24 cellular contexts compared by ENCODE assay signal in genomic region chr10:106285199-106285598, GRCh38.
DNase-seq lines count a peak whose midpoint lies in the region; ATAC-seq and TF ChIP-seq lines count a peak whose summit lies in the region.
"Had no signal": no experiment of that assay in that cellular context is flagged by ENCODE, and none has a peak within 500 bp of the region (broad histone marks: within the 10 kb centered on the region; RNA-seq: fewer than 3 reads in every experiment).

No MANE protein-coding gene starts in this region.

- WGBS in mesenchymal stem cell: 33% methylated on average over 3 of the region's 3 CpGs

- no peak overlapping the region for H2AK5ac ChIP-seq in mesenchymal stem cell (ENCODE audit: low read length, severe bottlenecking)

- no peak overlapping the region for H4K8ac ChIP-seq in mesenchymal stem cell (ENCODE audit: low read length)

- no peak overlapping the region for H3K27ac ChIP-seq in brain microvascular endothelial cell
- no peak overlapping the region for H3K27ac ChIP-seq in mesenchymal stem cell (ENCODE audit: low read length, poor library complexity, severe bottlenecking)
- no peak overlapping the region for H3K27ac ChIP-seq in tibial artery
- H3K27ac ChIP-seq: BLaER1, KMS-11, prostate gland, WERI-Rb-1 had no signal

- ATAC-seq in GM21825 (IDR thresholded peaks at IDR 0.05; ENCODE audit: unreplicated experiment): no peak
- ATAC-seq: activated T-helper 17 cell treated with anti-CD3 and anti-CD28 coated beads, Interleukin-2, amount 50 U/mL, for 72 hours; HCT116; left ventricle myocardium superior had no signal

- no peak for TF ChIP-seq CTCF in brain microvascular endothelial cell (IDR thresholded peaks at IDR 0.05; ENCODE audit: low read depth, low read length, missing control alignments)
- no peak for TF ChIP-seq CTCF in tibial artery (IDR thresholded peaks at IDR 0.05)

- no peak overlapping the region for H2BK12ac ChIP-seq in mesenchymal stem cell (ENCODE audit: low read length in 2 of 2)

- no peak overlapping the region for H2AFZ ChIP-seq in mesenchymal stem cell (ENCODE audit: low read depth, low read length)

- H3K36me3 ChIP-seq in brain microvascular endothelial cell (replicated peaks) (no peaks in the 10 kb centered on the region), mesenchymal stem cell (ENCODE audit: control insufficient read depth in 1 of 2, insufficient read depth in 2 of 2, low read depth in 1 of 2, low read length in 2 of 2) (no peaks in the 10 kb centered on the region), tibial artery (no peaks in the 10 kb centered on the region)
- H3K36me3 ChIP-seq: BLaER1, prostate gland, WERI-Rb-1 had no signal

- peak; percentile 5 for DNase-seq in A172 (ENCODE audit: low spot score)
- DNase-seq in HCEC 1CT: peak; percentile 23
- peak; percentile 11 for DNase-seq in brain microvascular endothelial cell
- peak; percentile 4 for DNase-seq in mesenchymal stem cell
- DNase-seq in tibial artery: no peak
- no peak for DNase-seq in DMS79 treated with DMSO at 0.1 percent for 48 hours (lab: John Stamatoyannopoulos, UW)
- DNase-seq in kidney tubule cell (ENCODE audit: low spot score): no peak
- DNase-seq: 8988T; activated CD8-positive, alpha-beta memory T cell treated with anti-CD3 and anti-CD28 coated beads, Interleukin-2, amount 50 U/mL, for 4 hours; activated naive CD8-positive, alpha-beta T cell treated with anti-CD3 and anti-CD28 coated beads, Interleukin-2, amount 10 ng/mL, durations not matched to agents 7 days and 5 days; Calu3; foreskin melanocyte; immature natural killer cell; left ventricle myocardium superior; NCI-H1694; stimulated activated naive CD4-positive, alpha-beta T cell treated with Interleukin-2 at 50 U/mL for 16 hours; WERI-Rb-1 had no signal

- no peak overlapping the region for H2BK120ac ChIP-seq in mesenchymal stem cell (ENCODE audit: low read depth, low read length)

- no peaks in the 10 kb centered on the region for H3K79me1 ChIP-seq in mesenchymal stem cell (replicated peaks; ENCODE audit: low read length, poor library complexity, severe bottlenecking)

- H3K9me3 ChIP-seq in mesenchymal stem cell (ENCODE audit: control insufficient read depth, low read length): no peaks in the 10 kb centered on the region
- H3K9me3 ChIP-seq in tibial artery: no peaks in the 10 kb centered on the region
- H3K9me3 ChIP-seq: prostate gland had no signal

- H3K4ac ChIP-seq in mesenchymal stem cell (ENCODE audit: low read depth in 1 of 2, low read length in 2 of 2): no peak overlapping the region

- intact Hi-C loops in tibial artery (cut with DNase I; ENCODE audit: low total_unique reads): no loop called here

- H3K14ac ChIP-seq in mesenchymal stem cell (ENCODE audit: low read length in 2 of 2): no peak overlapping the region

- H3K27me3 ChIP-seq in brain microvascular endothelial cell (replicated peaks) (no peaks in the 10 kb centered on the region), mesenchymal stem cell (ENCODE audit: control insufficient read depth in 1 of 2, insufficient read depth in 1 of 2, low read length in 2 of 2) (no peaks in the 10 kb centered on the region), tibial artery (no peaks in the 10 kb centered on the region)
- H3K27me3 ChIP-seq: BLaER1 had no signal

- H3K4me2 ChIP-seq in mesenchymal stem cell (ENCODE audit: low read length, poor library complexity, severe bottlenecking): no peak overlapping the region
- H3K4me2 ChIP-seq: BLaER1, KMS-11, smooth muscle cell had no signal

- no peak overlapping the region for H3K9ac ChIP-seq in mesenchymal stem cell (ENCODE audit: low read length)
- H3K9ac ChIP-seq: BLaER1, KMS-11 had no signal

- H3K4me3 ChIP-seq in brain microvascular endothelial cell (ENCODE audit: low read depth, low read length) (no peak overlapping the region), mesenchymal stem cell (ENCODE audit: insufficient read depth in 1 of 2, low read depth in 1 of 2, low read length in 2 of 2) (no peak overlapping the region), tibial artery (no peak overlapping the region)
- H3K4me3 ChIP-seq: BLaER1, prostate gland, smooth muscle cell had no signal

- no peaks in the 10 kb centered on the region for H3K4me1 ChIP-seq in mesenchymal stem cell (ENCODE audit: control insufficient read depth, insufficient read depth, low read depth, low read length)
- no peaks in the 10 kb centered on the region for H3K4me1 ChIP-seq in tibial artery
- H3K4me1 ChIP-seq: BLaER1, prostate gland had no signal

- no peak overlapping the region for H2BK5ac ChIP-seq in mesenchymal stem cell (ENCODE audit: low read depth, low read length, poor library complexity, severe bottlenecking)

- no peak overlapping the region for H2BK15ac ChIP-seq in mesenchymal stem cell (ENCODE audit: low read depth, poor library complexity, severe bottlenecking)

- no peak overlapping the region for H4K91ac ChIP-seq in mesenchymal stem cell (ENCODE audit: low read length)

- H3K18ac ChIP-seq in mesenchymal stem cell (ENCODE audit: low read depth in 1 of 2, low read length in 2 of 2): no peak overlapping the region

- in situ Hi-C loops in brain microvascular endothelial cell (cut with HindIII; ENCODE audit: low pct_ligation_motif_present, low sequenced_read_pairs): no loop called here

- H3K23ac ChIP-seq in mesenchymal stem cell (ENCODE audit: low read length in 2 of 2): no peak overlapping the region

Comparison
In these comparisons a context has a peak if more than half of its experiments do, and no peak if none do; other contexts are left out.
1. DNase-seq: peak in A172 (single experiment), HCEC 1CT (single experiment), brain microvascular endothelial cell (single experiment) and mesenchymal stem cell (single experiment); none in tibial artery (0 of 2), DMS79 treated with DMSO at 0.1 percent for 48 hours (single experiment) and kidney tubule cell (single experiment).